Comparison of ENCODE assay signal across 8 cellular contexts in genomic region chr16:70746040-70746707, GRCh38. TPM values are rescaled to one million over a fixed set of nuclear protein-coding genes. Genes with fewer than 3 reads are reported as not detected.
A peak's percentile ranks its signal among the peaks of the same experiment; 100 is the strongest.
DNase-seq lines count a peak whose midpoint lies in the region; ATAC-seq, FAIRE-seq and TF ChIP-seq lines count a peak whose summit lies in the region.

No MANE protein-coding gene starts in this region.

- H3K36me3 Mint-ChIP-seq in nephron (ENCODE audit: low read depth): peaks cover 21% of the 10 kb centered on the region

- H3K4me2 ChIP-seq in GM23248 (ENCODE audit: unreplicated experiment): peak overlapping the region; percentile 60

- peak overlapping the region; percentile 83 for H3K9ac ChIP-seq in GM23248

- no peak overlapping the region for H2AFZ ChIP-seq in GM23248

- no peaks in the 10 kb centered on the region for H3K36me3 ChIP-seq in GM23248 (ENCODE audit: low read depth)

- no peaks in the 10 kb centered on the region for H3K9me3 Mint-ChIP-seq in nephron

- ATAC-seq in GM18502 (IDR thresholded peaks at IDR 0.05; ENCODE audit: poor library complexity, unreplicated experiment) (no peak), GM21737 (IDR thresholded peaks at IDR 0.05; ENCODE audit: unreplicated experiment) (no peak), GM18519 (IDR thresholded peaks at IDR 0.05; ENCODE audit: low FRiP score, unreplicated experiment) (no peak)

- no peaks in the 10 kb centered on the region for H3K9me3 ChIP-seq in GM23248 (ENCODE audit: low read depth)

- FAIRE-seq in RCC 7860 (lab: Jason Lieb, UNC): peak; percentile 57

- no peaks in the 10 kb centered on the region for H3K9me2 ChIP-seq in GM23248 (ENCODE audit: insufficient read depth)

- no peaks in the 10 kb centered on the region for H4K20me1 ChIP-seq in GM23248 (ENCODE audit: insufficient read depth)

- in situ Hi-C loops in GM23248 (cut with MboI): no loop called here

- 9 to 12% methylated on average over 12 of the region's 12 CpGs for WGBS in GM23248 (ENCODE audit: low coverage in 1 of 2, low lambda C conversion rate in 2 of 2, missing lambda C conversion rate in 2 of 2), 2 experiments

- H3K4me1 Mint-ChIP-seq in nephron: peaks cover 69% of the 10 kb centered on the region

- H3K27me3 ChIP-seq in GM23248 (replicated peaks; ENCODE audit: insufficient read depth): no peaks in the 10 kb centered on the region

- no peak overlapping the region for H3K4me3 Mint-ChIP-seq in nephron

- H3K4me1 ChIP-seq in GM23248 (ENCODE audit: insufficient read depth): peaks cover 35% of the 10 kb centered on the region

- TF ChIP-seq CTCF in nephron (IDR thresholded peaks at IDR 0.05; ENCODE audit: unreplicated experiment in 3 of 3): no peak

- H3K27me3 Mint-ChIP-seq in nephron (ENCODE audit: low read depth): no peaks in the 10 kb centered on the region

- peak overlapping the region; percentile 98 for H3K27ac ChIP-seq in GM23248

- H3K27ac Mint-ChIP-seq in nephron: peak overlapping the region in 2 of 3 experiments; percentile 64 to 78

- H3K4me3 ChIP-seq in GM23248: no peak overlapping the region

- peaks cover 5% of the 10 kb centered on the region; the same call in 1 of the 2 replicates for H3F3A ChIP-seq in GM23248 (ENCODE audit: insufficient read depth)

- peak; percentile 99 for DNase-seq in GM23248
- peak; percentile 77 for DNase-seq in RCC 7860 (ENCODE audit: low spot score)
- peak; percentile 64 for DNase-seq in dermis blood vessel endothelial cell
- no peak for DNase-seq in NCI-H2171 (lab: John Stamatoyannopoulos, UW)

- H3K79me2 ChIP-seq in GM23248 (ENCODE audit: insufficient read depth): no peaks in the 10 kb centered on the region

RNA-seq across cellular contexts. Expression of gene VAC14, which starts 54.8 kb away (rescaled TPM):
- 32.4 and 38.7 TPM in 2 replicates for total RNA-seq in GM23248 (2014; rRNA removed; shearing (Covaris generic))
- 25.8 and 27.1 TPM in 2 replicates for polyA plus RNA-seq in GM23248 (2016; fragmentation: Nextera tagmentation; extraction: Ambion mirVana)
- 20.6 and 40.4 TPM in 2 replicates for total RNA-seq in dermis blood vessel endothelial cell
